30 cellular contexts compared by ENCODE assay signal in genomic region chr6:121242386-121242785, GRCh38.
"Had no signal": no experiment of that assay in that cellular context is flagged by ENCODE, and none has a peak within 500 bp of the region (broad histone marks: within the 10 kb centered on the region; RNA-seq: fewer than 3 reads in every experiment).

No MANE protein-coding gene starts in this region.

- H3K4me2 ChIP-seq: smooth muscle cell had no signal

- H3K79me2 ChIP-seq: parathyroid adenoma had no signal

- H3K4me3 ChIP-seq: ovary, psoas muscle, skin epidermis, smooth muscle cell, spleen, suprapubic skin, testis, tibial artery, transverse colon, upper lobe of right lung, uterus had no signal

- H2AFZ ChIP-seq: parathyroid adenoma had no signal

- H3K27ac ChIP-seq: neutrophil, ovary, parathyroid adenoma, psoas muscle, skin epidermis, spleen, suprapubic skin, testis, tibial artery, transverse colon, upper lobe of right lung, uterus had no signal

- H3K36me3 ChIP-seq: neutrophil, ovary, upper lobe of right lung, uterus had no signal

- H3K27me3 ChIP-seq: neutrophil, ovary, spleen, suprapubic skin, testis, tibial artery, transverse colon, upper lobe of right lung, uterus had no signal

- DNase-seq: naive thymus-derived CD8-positive, alpha-beta T cell; nephron progenitor cell; nucleus accumbens; ovary; posterior cingulate gyrus; psoas muscle; right cardiac atrium; spleen; stimulated activated CD4-positive, alpha-beta T cell treated with anti-CD3 and anti-CD28 coated beads, Interleukin-12 subunit alpha, Interleukin-12 subunit beta, amount 100 ng/mL, for 4 hours; stimulated activated CD4-positive, alpha-beta T cell treated with anti-CD3 and anti-CD28 coated beads, Interleukin-1b, Interleukin-23, amount 100 ng/mL, for 48 hours; stimulated activated CD4-positive, alpha-beta T cell treated with anti-CD3 and anti-CD28 coated beads, Interleukin-4, amount 100 ng/mL, for 1 hour; stimulated activated CD4-positive, alpha-beta T cell treated with anti-CD3 and anti-CD28 coated beads, Interleukin-4, amount 100 ng/mL, for 4 hours; stimulated activated CD8-positive, alpha-beta memory T cell treated with anti-CD3 and anti-CD28 coated beads, Interleukin-4, amount 100 ng/mL, for 48 hours; stimulated activated naive CD4-positive, alpha-beta T cell; stimulated activated naive CD8-positive, alpha-beta T cell treated with anti-CD3 and anti-CD28 coated beads, Interleukin-15, amount 100 ng/mL, for 72 hours; stimulated activated naive CD8-positive, alpha-beta T cell treated with anti-CD3 and anti-CD28 coated beads, Interleukin-15, Interleukin-2, amounts not matched to agents 100 U/mL and 50 U/mL, for 24 hours; substantia nigra; testis; tibial artery; transverse colon; upper lobe of right lung; uterus had no signal

- H3K9ac ChIP-seq: parathyroid adenoma had no signal

- ATAC-seq: naive thymus-derived CD8-positive, alpha-beta T cell; natural killer cell treated with Interleukin-12 subunit alpha and Interleukin-12 subunit beta and Interleukin-15 and Interleukin-18, amount 100 ng/mL, for 72 hours; psoas muscle; right cardiac atrium; sciatic nerve; stimulated activated memory B cell treated with anti-CD40 and anti-IgM and Interleukin-4, amounts not matched to agents 10 μg/mL and 1 μg/mL and 100 μg/mL, for 72 hours; stimulated activated naive CD8-positive, alpha-beta T cell treated with anti-CD3 and anti-CD28 coated beads, Interleukin-15, amount 100 ng/mL, for 72 hours; stimulated activated naive CD8-positive, alpha-beta T cell treated with anti-CD3 and anti-CD28 coated beads, Interleukin-15, Interleukin-2, amounts not matched to agents 100 U/mL and 50 U/mL, for 24 hours; upper lobe of right lung had no signal

- H3K9me3 ChIP-seq: neutrophil, ovary, suprapubic skin, testis had no signal

- H3K4me1 ChIP-seq: parathyroid adenoma, psoas muscle, spleen, suprapubic skin, testis, tibial artery, transverse colon, upper lobe of right lung, uterus had no signal
